In the genomic region with DNA sequence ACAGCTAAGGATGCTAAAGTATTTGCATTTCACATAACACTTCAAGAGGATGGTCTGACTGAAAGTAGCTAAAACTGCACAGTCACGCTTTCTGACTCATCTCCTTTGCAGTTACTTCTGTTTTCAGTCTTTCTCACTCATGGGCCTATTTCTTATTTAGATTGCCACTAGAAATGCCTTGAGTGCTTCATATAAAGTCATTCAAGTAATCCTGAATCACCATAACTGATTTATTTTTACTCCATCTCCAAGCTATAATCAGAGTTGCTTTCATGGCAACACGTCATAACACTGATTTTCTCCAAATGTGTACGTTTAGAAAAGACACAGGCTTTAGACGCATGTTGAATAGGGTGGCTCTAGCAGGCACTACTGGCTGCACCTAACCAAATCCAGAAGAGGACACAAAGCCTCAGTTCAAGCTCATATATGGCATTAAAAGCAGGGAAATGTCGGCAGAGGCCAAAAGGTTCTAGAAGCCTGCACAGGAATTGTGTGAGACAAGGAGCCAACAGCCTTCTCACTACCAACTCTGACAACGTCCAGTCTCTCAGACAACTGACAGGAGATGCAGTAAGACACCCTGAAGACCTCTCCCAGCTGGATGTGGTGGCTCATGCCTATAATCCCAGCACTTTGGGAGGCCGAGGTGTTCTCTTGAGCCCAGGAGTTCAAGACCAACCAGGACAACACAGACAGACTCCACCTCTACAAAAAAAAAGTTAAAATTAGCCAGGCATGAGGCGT, we compare ENCODE assay signal across 9 cellular contexts.
A peak's percentile ranks its signal among the peaks of the same experiment; 100 is the strongest.
DNase-seq lines count a peak whose midpoint lies in the region; ATAC-seq, FAIRE-seq and TF ChIP-seq lines count a peak whose summit lies in the region.
"Had no signal": no experiment of that assay in that cellular context is flagged by ENCODE, and none has a peak within 500 bp of the region (broad histone marks: within the 10 kb centered on the region; RNA-seq: fewer than 3 reads in every experiment).

No MANE protein-coding gene starts in this region.

- no peaks in the 10 kb centered on the region for H3K36me3 ChIP-seq in heart left ventricle
- H3K36me3 ChIP-seq: right lobe of liver had no signal

- no peak overlapping the region for H3K4me3 ChIP-seq in heart left ventricle
- H3K4me3 ChIP-seq: right lobe of liver had no signal

- WGBS in heart left ventricle, 4 donors, result 82 to 91% (median 88%) methylated on average over 8 of the region's 8 CpGs

- TF ChIP-seq POLR2A in GM12892 (IDR thresholded peaks at IDR 0.05; ENCODE audit: low read depth, low read length) (no peak), heart left ventricle (IDR thresholded peaks at IDR 0.05) (no peak)

- intact Hi-C loops in heart left ventricle (cut with DNase I), result no loop called here

- peaks cover 0 to 24% (median 0%) of the 10 kb centered on the region in 12 donors for H3K4me1 ChIP-seq in heart left ventricle
- H3K4me1 ChIP-seq: right lobe of liver had no signal

- H3K27ac ChIP-seq in heart left ventricle, result peak overlapping the region in 1 of 12 donors; percentile 32
- H3K27ac ChIP-seq: right lobe of liver had no signal

- H3K9me3 ChIP-seq in heart left ventricle, result no peaks in the 10 kb centered on the region
- H3K9me3 ChIP-seq: right lobe of liver had no signal

- H3K27me3 ChIP-seq in heart left ventricle, result no peaks in the 10 kb centered on the region
- H3K27me3 ChIP-seq: right lobe of liver had no signal

- ATAC-seq in GM21447 (IDR thresholded peaks at IDR 0.05; ENCODE audit: unreplicated experiment), result peak; percentile 97
- ATAC-seq in HG03571 (IDR thresholded peaks at IDR 0.05; ENCODE audit: unreplicated experiment), result peak; percentile 93
- no peak for ATAC-seq in heart left ventricle

- no peak for TF ChIP-seq CTCF in heart left ventricle (IDR thresholded peaks at IDR 0.05)

- DNase-seq in GM12892 (ENCODE audit: insufficient read length) (peak; percentile 38), amniotic epithelial cell (ENCODE audit: low read depth) (peak; percentile 93), myocyte (ENCODE audit: low read depth) (peak; percentile 67), heart left ventricle (no peak), NCI-H82 (lab: John Stamatoyannopoulos, UW) (no peak), NCI-H748 treated with DMSO at 0.1 percent for 48 hours (lab: John Stamatoyannopoulos, UW) (no peak)
- DNase-seq: right lobe of liver had no signal

- peak; percentile 92 for FAIRE-seq in GM12892 (lab: Jason Lieb, UNC)

Comparison
In these comparisons a context has a peak if more than half of its experiments do, and no peak if none do; other contexts are left out.
1. DNase-seq: peak in GM12892 (single experiment), amniotic epithelial cell (single experiment) and myocyte (single experiment); none in heart left ventricle (0 of 5), NCI-H82 (single experiment) and NCI-H748 treated with DMSO at 0.1 percent for 48 hours (single experiment).
2. ATAC-seq: peak in GM21447 (single experiment) and HG03571 (single experiment); none in heart left ventricle (0 of 4).